ENCODE assay signal across 8 cellular contexts in genomic region chr11:47454251-47454650, GRCh38. TPM values are rescaled to one million over a fixed set of nuclear protein-coding genes. Genes with fewer than 3 reads are reported as not detected.
DNase-seq lines count a peak whose midpoint lies in the region; ATAC-seq and TF ChIP-seq lines count a peak whose summit lies in the region.
"Not testable (repeated sequence)": the region's sequence is repeated elsewhere in the genome, so short reads cannot be mapped to it uniquely, and the experiment has no call there.

No MANE protein-coding gene starts in this region.

- H3K4me1 ChIP-seq in gastroesophageal sphincter = not testable (repeated sequence)

- not testable (repeated sequence) for TF ChIP-seq POLR2A in gastroesophageal sphincter (IDR thresholded peaks at IDR 0.05)

- H3K4me3 ChIP-seq in HFF-Myc (replicated peaks; ENCODE audit: low read depth, low read length); gastroesophageal sphincter: not testable (repeated sequence)

- not testable (repeated sequence) for H3K27ac ChIP-seq in gastroesophageal sphincter

- H3K36me3 ChIP-seq in gastroesophageal sphincter = not testable (repeated sequence)

- H3K9me3 ChIP-seq in gastroesophageal sphincter = not testable (repeated sequence)

- H3K27me3 ChIP-seq in gastroesophageal sphincter = not testable (repeated sequence)

- not testable (repeated sequence) for TF ChIP-seq EP300 in gastroesophageal sphincter (IDR thresholded peaks at IDR 0.05)

- peak; percentile 59 for DNase-seq in DMS79 (lab: John Stamatoyannopoulos, UW)
- peak; percentile 66 for DNase-seq in HFF-Myc (ENCODE audit: extremely low read depth, low read depth)
- peak; percentile 80 for DNase-seq in NCI-H2029 treated with DMSO at 0.1 percent for 48 hours (lab: John Stamatoyannopoulos, UW)
- peak; percentile 80 for DNase-seq in SW480 (ENCODE audit: low spot score)
- peak; percentile 65 for DNase-seq in activated naive CD4-positive, alpha-beta T cell treated with anti-CD3 and anti-CD28 coated beads, Interleukin-2, amount 50 U/mL, for 16 hours
- DNase-seq in non-pigmented ciliary epithelial cell (ENCODE audit: low read depth) = peak; percentile 47
- peak; percentile 66 for DNase-seq in stimulated activated naive CD8-positive, alpha-beta T cell treated with anti-CD3 and anti-CD28 coated beads, Interleukin-15, Interleukin-2, amounts not matched to agents 100 U/mL and 50 U/mL, for 24 hours

- WGBS in gastroesophageal sphincter (ENCODE audit: low coverage in 1 of 2), 2 donors = 10 to 15% methylated on average over 2 to 6 of the region's 7 CpGs

- TF ChIP-seq CTCF in HFF-Myc (IDR thresholded peaks at IDR 0.05; ENCODE audit: low read depth, low read length, missing control alignments) (peak; percentile 86), gastroesophageal sphincter (IDR thresholded peaks at IDR 0.05) (peak in 3 of 4 experiments; percentile 69 to 81 (median 75))

- ATAC-seq in gastroesophageal sphincter = peak; percentile 93
- peak; percentile 90 for ATAC-seq in stimulated activated naive CD8-positive, alpha-beta T cell treated with anti-CD3 and anti-CD28 coated beads, Interleukin-15, Interleukin-2, amounts not matched to agents 100 U/mL and 50 U/mL, for 24 hours

RNA-seq across cellular contexts. Expression of gene RAPSN, which starts 5.3 kb away (rescaled TPM):
- total RNA-seq in gastroesophageal sphincter = under 1 TPM in 2 of 4 donors, not detected in 2; 0.23 to 0.27 TPM

RNA-seq across cellular contexts. Expression of gene PSMC3, which starts 28.0 kb away (rescaled TPM):
- 100 to 1,000 TPM; 169 to 194 (median 179) TPM for total RNA-seq in gastroesophageal sphincter

RNA-seq across cellular contexts. Expression of gene SLC39A13, which starts 45.9 kb away (rescaled TPM):
- total RNA-seq in gastroesophageal sphincter = 100 to 1,000 TPM in 1 of 4 donors, 10 to 100 TPM in 3; 68.8 to 218 (median 78.9) TPM
